In the genomic region with DNA sequence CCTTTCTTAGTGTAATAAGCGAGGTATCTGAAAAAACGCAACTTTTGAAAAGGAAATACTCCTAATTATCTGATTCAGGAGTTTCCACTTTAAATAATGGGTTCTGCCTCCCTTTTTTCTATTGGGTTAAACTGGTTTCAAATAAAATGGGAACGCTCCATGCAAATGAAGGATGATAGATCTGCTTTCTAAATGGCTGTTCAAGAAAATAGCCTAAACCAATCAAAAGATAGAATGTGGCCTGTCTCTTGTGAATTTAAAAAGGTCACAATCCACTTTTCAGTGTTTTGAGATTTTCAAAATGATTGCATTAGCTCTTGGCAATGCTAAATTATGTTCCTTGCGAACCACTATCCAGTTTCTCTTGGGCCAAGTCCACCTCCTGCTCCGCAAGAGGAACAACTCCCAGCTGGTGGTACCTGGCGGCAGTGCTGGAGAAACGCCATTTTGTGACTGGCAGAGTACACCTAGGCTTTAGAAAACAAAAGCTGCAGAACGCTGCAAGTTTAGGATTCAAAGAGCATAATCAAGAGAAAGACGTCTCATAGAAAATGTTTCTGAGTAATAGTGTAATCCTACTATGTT, we compare ENCODE assay signal across 8 cellular contexts. TPM values are rescaled to one million over a fixed set of nuclear protein-coding genes. Genes with fewer than 3 reads are reported as not detected.
DNase-seq lines count a peak whose midpoint lies in the region; ATAC-seq and TF ChIP-seq lines count a peak whose summit lies in the region.

No MANE protein-coding gene starts in this region.

- 64 to 73% (median 66%) methylated on average over 9 of the region's 9 CpGs for WGBS in stomach, 5 donors
- WGBS in prostate gland = 45% methylated on average over 9 of the region's 9 CpGs

- H3K36me3 ChIP-seq in stomach (no peaks in the 10 kb centered on the region), prostate gland (no peaks in the 10 kb centered on the region)

- no peaks in the 10 kb centered on the region for H3K27me3 ChIP-seq in stomach
- H3K27me3 ChIP-seq in prostate gland (replicated peaks; ENCODE audit: insufficient read depth) = no peaks in the 10 kb centered on the region

- no peak for DNase-seq in activated T-cell treated with anti-CD3 and anti-CD28 coated beads, Interleukin-2, amount 50 U/mL, for 72 hours
- DNase-seq in activated T-cell treated with anti-CD3 and anti-CD28 coated beads for 4 hours = no peak
- no peak for DNase-seq in activated CD8-positive, alpha-beta T cell treated with anti-CD3 and anti-CD28 coated beads, Interleukin-2, amount 10 ng/mL, durations not matched to agents 7 days and 5 days
- DNase-seq in stomach = no peak
- DNase-seq in HCEC 1CT = no peak
- DNase-seq in prostate gland (ENCODE audit: low spot score) = no peak

- no peaks in the 10 kb centered on the region for H3K9me3 ChIP-seq in stomach
- no peaks in the 10 kb centered on the region for H3K9me3 ChIP-seq in prostate gland

- intact Hi-C loops in stomach (cut with DNase I; ENCODE audit: low total_unique reads) = no loop called here
- intact Hi-C loops in prostate gland (cut with DNase I) = no loop called here

- H3K27me3 Mint-ChIP-seq in activated T-cell treated with anti-CD3 and anti-CD28 coated beads, Interleukin-2, amount 50 U/mL, for 72 hours (ENCODE audit: low read depth) = no peaks in the 10 kb centered on the region
- no peaks in the 10 kb centered on the region for H3K27me3 Mint-ChIP-seq in activated CD8-positive, alpha-beta T cell treated with anti-CD3 and anti-CD28 coated beads, Interleukin-2, amount 10 ng/mL, durations not matched to agents 7 days and 5 days (ENCODE audit: low read depth)

- peak overlapping the region; percentile 87 to 99 for H3K4me3 Mint-ChIP-seq in activated T-cell treated with anti-CD3 and anti-CD28 coated beads, Interleukin-2, amount 50 U/mL, for 72 hours
- peak overlapping the region; percentile 96 for H3K4me3 Mint-ChIP-seq in activated CD8-positive, alpha-beta T cell treated with anti-CD3 and anti-CD28 coated beads, Interleukin-2, amount 10 ng/mL, durations not matched to agents 7 days and 5 days

- H3K4me3 ChIP-seq in iPS-11a (ENCODE audit: low read depth, low read length) (peak overlapping the region; percentile 1), stomach (no peak overlapping the region), prostate gland (no peak overlapping the region)

- H3K27ac Mint-ChIP-seq in activated T-cell treated with anti-CD3 and anti-CD28 coated beads, Interleukin-2, amount 50 U/mL, for 72 hours = peak overlapping the region; percentile 81
- H3K27ac Mint-ChIP-seq in activated CD8-positive, alpha-beta T cell treated with anti-CD3 and anti-CD28 coated beads, Interleukin-2, amount 10 ng/mL, durations not matched to agents 7 days and 5 days = peak overlapping the region; percentile 75

- TF ChIP-seq POLR2A in stomach (IDR thresholded peaks at IDR 0.05) (no peak), prostate gland (IDR thresholded peaks at IDR 0.05) (no peak)

- POLR2A ChIA-PET in activated CD8-positive, alpha-beta T cell treated with anti-CD3 and anti-CD28 coated beads, Interleukin-2, amount 10 ng/mL, durations not matched to agents 7 days and 5 days (lab: Charles Lee) = interaction anchor here (0.7 to 19.5 kb wide), 20 partner anchors 10 to 1875 kb away, joined by 3 to 1951 read pairs (median 38); a partner anchor contains a TSS

- no peak for TF ChIP-seq EP300 in stomach (IDR thresholded peaks at IDR 0.05)

- CTCF ChIA-PET in activated CD8-positive, alpha-beta T cell treated with anti-CD3 and anti-CD28 coated beads, Interleukin-2, amount 10 ng/mL, durations not matched to agents 7 days and 5 days (lab: Charles Lee) = interaction anchor here (1.1 to 12.0 kb wide), 7 partner anchors 10 to 300 kb away, joined by 3 to 139 read pairs (median 10); a partner anchor contains a TSS

- peaks cover 50% of the 10 kb centered on the region for H3K4me1 Mint-ChIP-seq in activated T-cell treated with anti-CD3 and anti-CD28 coated beads, Interleukin-2, amount 50 U/mL, for 72 hours (ENCODE audit: low read depth)
- peaks cover 55% of the 10 kb centered on the region for H3K4me1 Mint-ChIP-seq in activated CD8-positive, alpha-beta T cell treated with anti-CD3 and anti-CD28 coated beads, Interleukin-2, amount 10 ng/mL, durations not matched to agents 7 days and 5 days (ENCODE audit: low read depth)

- no peaks in the 10 kb centered on the region for H3K9me3 Mint-ChIP-seq in activated T-cell treated with anti-CD3 and anti-CD28 coated beads, Interleukin-2, amount 50 U/mL, for 72 hours
- peaks cover 13% of the 10 kb centered on the region for H3K9me3 Mint-ChIP-seq in activated CD8-positive, alpha-beta T cell treated with anti-CD3 and anti-CD28 coated beads, Interleukin-2, amount 10 ng/mL, durations not matched to agents 7 days and 5 days (ENCODE audit: insufficient read depth)

- TF ChIP-seq CTCF in stomach (IDR thresholded peaks at IDR 0.05) (no peak), prostate gland (IDR thresholded peaks at IDR 0.05) (no peak)

- no peak for ATAC-seq in activated T-cell treated with anti-CD3 and anti-CD28 coated beads, Interleukin-2, amount 50 U/mL, for 72 hours (replicated peaks in 1 of 2)
- ATAC-seq in activated CD8-positive, alpha-beta T cell treated with anti-CD3 and anti-CD28 coated beads, Interleukin-2, amount 10 ng/mL, durations not matched to agents 7 days and 5 days = no peak
- ATAC-seq in HG03280 (IDR thresholded peaks at IDR 0.05; ENCODE audit: unreplicated experiment) = no peak

- H3K36me3 Mint-ChIP-seq in activated T-cell treated with anti-CD3 and anti-CD28 coated beads, Interleukin-2, amount 50 U/mL, for 72 hours (ENCODE audit: insufficient read depth in 2 of 2) = peaks cover 0 to 1% of the 10 kb centered on the region in 2 donors
- peaks cover 25% of the 10 kb centered on the region for H3K36me3 Mint-ChIP-seq in activated CD8-positive, alpha-beta T cell treated with anti-CD3 and anti-CD28 coated beads, Interleukin-2, amount 10 ng/mL, durations not matched to agents 7 days and 5 days (ENCODE audit: low read depth)

- H3K27ac ChIP-seq in stomach = peak overlapping the region in 4 of 5 donors; percentile 93 to 99 (median 98)
- no peak overlapping the region for H3K27ac ChIP-seq in prostate gland

- H3K4me1 ChIP-seq in stomach (peaks cover 7 to 40% (median 17%) of the 10 kb centered on the region in 4 donors), prostate gland (replicated peaks) (no peaks in the 10 kb centered on the region)

RNA-seq across cellular contexts. Expression of a gene that starts 56.8 kb away (rescaled TPM):
- 10 to 100 TPM; 21.3 to 39.9 TPM for total RNA-seq in activated T-cell treated with anti-CD3 and anti-CD28 coated beads, Interleukin-2, amount 50 U/mL, for 72 hours
- total RNA-seq in activated CD8-positive, alpha-beta T cell treated with anti-CD3 and anti-CD28 coated beads, Interleukin-2, amount 10 ng/mL, durations not matched to agents 7 days and 5 days = 10 to 100 TPM; 19.1 to 19.5 TPM
- total RNA-seq in stomach (10 to 100 TPM in 2 of 5 donors, 1 to 10 TPM in 3; 4.1 to 11.3 (median 7.8) TPM), prostate gland (10 to 100 TPM in 1 of 2 donors, 1 to 10 TPM in 1; 8.7 to 12.0 TPM)
- 1 to 10 TPM; 3.7 to 4.4 (median 4.1) TPM for polyA plus RNA-seq in stomach

Comparison
In these comparisons a context has a peak if more than half of its experiments do, and no peak if none do; other contexts are left out.
1. H3K27ac ChIP-seq: peak in stomach (4 of 5); none in prostate gland (0 of 2).